In genomic region chr11:73243093-73243485, GRCh38 we compare ENCODE assay signal across 14 cellular contexts. TPM values are rescaled to one million over a fixed set of nuclear protein-coding genes. Genes with fewer than 3 reads are reported as not detected.
DNase-seq lines count a peak whose midpoint lies in the region; ATAC-seq and TF ChIP-seq lines count a peak whose summit lies in the region.
"Had no signal": no experiment of that assay in that cellular context is flagged by ENCODE, and none has a peak within 500 bp of the region (broad histone marks: within the 10 kb centered on the region; RNA-seq: fewer than 3 reads in every experiment).

No MANE protein-coding gene starts in this region.

- no peak overlapping the region for H3K18ac ChIP-seq in mesenchymal stem cell (ENCODE audit: low read depth in 1 of 2, low read length in 2 of 2)

- H3K14ac ChIP-seq in mesenchymal stem cell (ENCODE audit: low read length in 2 of 2): no peak overlapping the region

- peak overlapping the region; percentile 66 for H2AFZ ChIP-seq in mammary epithelial cell (ENCODE audit: low read depth, low read length)
- no peak overlapping the region for H2AFZ ChIP-seq in mesenchymal stem cell (ENCODE audit: low read depth, low read length)

- H3K23ac ChIP-seq in mesenchymal stem cell (ENCODE audit: low read length in 2 of 2): peak overlapping the region in 1 of 2 experiments; percentile 23

- ATAC-seq in RWPE2 (ENCODE audit: low read depth) (no peak), HG02884 (IDR thresholded peaks at IDR 0.05; ENCODE audit: unreplicated experiment) (no peak)
- ATAC-seq in stimulated activated naive B cell treated with anti-CD40 and anti-IgM and Interleukin-4, amounts not matched to agents 10 μg/mL and 1 μg/mL and 100 μg/mL, for 72 hours (replicated peaks): no peak

- H3K79me2 ChIP-seq in mammary epithelial cell (ENCODE audit: insufficient read depth, low read length): peaks cover under 1% of the 10 kb centered on the region

- no peaks in the 10 kb centered on the region for H3K36me3 Mint-ChIP-seq in MCF 10A (ENCODE audit: insufficient read depth, unreplicated experiment)
- H3K36me3 Mint-ChIP-seq in stimulated activated naive B cell treated with anti-CD40 and anti-IgM and Interleukin-4, amounts not matched to agents 10 μg/mL and 1 μg/mL and 100 μg/mL, for 72 hours: no peaks in the 10 kb centered on the region

- H3K27ac ChIP-seq in mammary epithelial cell (ENCODE audit: insufficient read depth, low read depth, low read length) (no peak overlapping the region), RWPE2 (ENCODE audit: poor library complexity, severe bottlenecking) (no peak overlapping the region), mesenchymal stem cell (ENCODE audit: low read length, poor library complexity, severe bottlenecking) (no peak overlapping the region)
- H3K27ac ChIP-seq: body of pancreas, vagina had no signal

- H2AK5ac ChIP-seq in mesenchymal stem cell (ENCODE audit: low read length, severe bottlenecking): peak overlapping the region; percentile 3

- no peak overlapping the region for H2BK15ac ChIP-seq in mesenchymal stem cell (ENCODE audit: low read depth, poor library complexity, severe bottlenecking)

- H3K9me3 ChIP-seq in mammary epithelial cell (replicated peaks; ENCODE audit: insufficient read depth, low read length) (no peaks in the 10 kb centered on the region), RWPE2 (ENCODE audit: severe bottlenecking) (no peaks in the 10 kb centered on the region), mesenchymal stem cell (ENCODE audit: control insufficient read depth, low read length) (no peaks in the 10 kb centered on the region)
- H3K9me3 ChIP-seq: BLaER1, body of pancreas, vagina had no signal

- no peaks in the 10 kb centered on the region for H4K20me1 ChIP-seq in mammary epithelial cell (ENCODE audit: insufficient read depth, low read length)
- H4K20me1 ChIP-seq: BLaER1 had no signal

- H3K27ac Mint-ChIP-seq in MCF 10A (ENCODE audit: low read depth, unreplicated experiment): no peak overlapping the region
- peak overlapping the region; percentile 51 for H3K27ac Mint-ChIP-seq in stimulated activated naive B cell treated with anti-CD40 and anti-IgM and Interleukin-4, amounts not matched to agents 10 μg/mL and 1 μg/mL and 100 μg/mL, for 72 hours

- H3K4ac ChIP-seq in mesenchymal stem cell (ENCODE audit: low read depth in 1 of 2, low read length in 2 of 2): no peak overlapping the region

- H2BK5ac ChIP-seq in mesenchymal stem cell (ENCODE audit: low read depth, low read length, poor library complexity, severe bottlenecking): no peak overlapping the region

- peak overlapping the region in 1 of 2 experiments; percentile 45 for H2BK12ac ChIP-seq in mesenchymal stem cell (ENCODE audit: low read length in 2 of 2)

- no peaks in the 10 kb centered on the region for H3K79me1 ChIP-seq in mesenchymal stem cell (replicated peaks; ENCODE audit: low read length, poor library complexity, severe bottlenecking)

- H3K9me3 Mint-ChIP-seq in MCF 10A (ENCODE audit: unreplicated experiment): no peaks in the 10 kb centered on the region
- no peaks in the 10 kb centered on the region for H3K9me3 Mint-ChIP-seq in stimulated activated naive B cell treated with anti-CD40 and anti-IgM and Interleukin-4, amounts not matched to agents 10 μg/mL and 1 μg/mL and 100 μg/mL, for 72 hours
- H3K9me3 Mint-ChIP-seq: neural crest cell had no signal

- DNase-seq in mammary epithelial cell (no peak), MCF 10A (ENCODE audit: unreplicated experiment) (no peak), RWPE2 (ENCODE audit: low spot score) (peak; percentile 20), mesenchymal stem cell (no peak), activated T-cell treated with anti-CD3 and anti-CD28 coated beads for 4 hours (no peak)
- DNase-seq in stimulated activated naive B cell treated with anti-CD40 and anti-IgM and Interleukin-4, amounts not matched to agents 10 μg/mL and 1 μg/mL and 100 μg/mL, for 72 hours: no peak
- no peak for DNase-seq in activated CD4-positive, alpha-beta T cell treated with anti-CD3 and anti-CD28 coated beads, Interleukin-2, amount 50 U/mL, for 1 hour
- DNase-seq: NCI-H2081 treated with DMSO at 0.1 percent for 48 hours had no signal

- peak overlapping the region; percentile 52 for H4K8ac ChIP-seq in mesenchymal stem cell (ENCODE audit: low read length)

- intact Hi-C loops in mammary epithelial cell (cut with micrococcal nuclease) (loop anchor here (5.0 kb wide), 1 partner anchor 516 kb away; no protein-coding TSS in a partner anchor), MCF 10A (cut with micrococcal nuclease) (loop anchor here (5.0 to 10.0 kb wide), 2 partner anchors 321 to 518 kb away; no protein-coding TSS in a partner anchor)

- H3K4me3 ChIP-seq in mammary epithelial cell (replicated peaks in 1 of 3; ENCODE audit: insufficient read depth in 1 of 3, low read depth in 2 of 3, low read length in 3 of 3) (no peak overlapping the region), RWPE2 (ENCODE audit: severe bottlenecking) (no peak overlapping the region), mesenchymal stem cell (ENCODE audit: insufficient read depth in 1 of 2, low read depth in 1 of 2, low read length in 2 of 2) (no peak overlapping the region)
- H3K4me3 ChIP-seq: BLaER1, body of pancreas had no signal

- POLR2A ChIA-PET in MCF 10A (lab: Yijun Ruan, JAX): interaction anchor here (0.9 to 5.2 kb wide), 3 partner anchors 20 to 58 kb away, joined by 3 to 43 read pairs (median 3); no protein-coding TSS in a partner anchor

- H3K27me3 Mint-ChIP-seq in MCF 10A (ENCODE audit: insufficient read depth, unreplicated experiment): peaks cover 12% of the 10 kb centered on the region
- peaks cover 3 to 6% of the 10 kb centered on the region in 2 donors for H3K27me3 Mint-ChIP-seq in stimulated activated naive B cell treated with anti-CD40 and anti-IgM and Interleukin-4, amounts not matched to agents 10 μg/mL and 1 μg/mL and 100 μg/mL, for 72 hours

- no peak overlapping the region for H2BK120ac ChIP-seq in mesenchymal stem cell (ENCODE audit: low read depth, low read length)

- CTCF ChIA-PET in mammary epithelial cell (lab: Charles Lee; ENCODE audit: low non-redundant PET): interaction anchor here (0.7 to 0.8 kb wide), 2 partner anchors 17 to 172 kb away, joined by 6 read pairs; no protein-coding TSS in a partner anchor
- CTCF ChIA-PET in MCF 10A (lab: Yijun Ruan, JAX): interaction anchor here (0.5 to 14.6 kb wide), 24 partner anchors 9 to 430 kb away, joined by 3 to 238 read pairs (median 4); no protein-coding TSS in a partner anchor

- H3K9ac ChIP-seq in mammary epithelial cell (ENCODE audit: insufficient read depth, low read length): no peak overlapping the region
- peak overlapping the region; percentile 66 for H3K9ac ChIP-seq in mesenchymal stem cell (ENCODE audit: low read length)
- H3K9ac ChIP-seq: BLaER1 had no signal

- no peak overlapping the region for H3K4me3 Mint-ChIP-seq in MCF 10A (ENCODE audit: unreplicated experiment)
- H3K4me3 Mint-ChIP-seq in stimulated activated naive B cell treated with anti-CD40 and anti-IgM and Interleukin-4, amounts not matched to agents 10 μg/mL and 1 μg/mL and 100 μg/mL, for 72 hours: peak overlapping the region in 1 of 2 donors; percentile 66

- dilution Hi-C loops in mammary epithelial cell (cut with HindIII; ENCODE audit: low sequenced_read_pairs): loop anchor here (5.0 kb wide), 1 partner anchor 69 kb away; no protein-coding TSS in a partner anchor

- peaks cover 2% of the 10 kb centered on the region for H3K36me3 ChIP-seq in mammary epithelial cell (ENCODE audit: insufficient read depth, low read length)
- no peaks in the 10 kb centered on the region for H3K36me3 ChIP-seq in RWPE2 (ENCODE audit: low read depth)
- H3K36me3 ChIP-seq in mesenchymal stem cell (ENCODE audit: control insufficient read depth in 1 of 2, insufficient read depth in 2 of 2, low read depth in 1 of 2, low read length in 2 of 2): no peaks in the 10 kb centered on the region
- H3K36me3 ChIP-seq: BLaER1, vagina had no signal

- BruUV-seq in mammary epithelial cell (replicated peaks; lab: Mats Ljungman, UMichigan): no TSS peak
- BruUV-seq in MCF 10A (replicated peaks; lab: Mats Ljungman, UMichigan): no TSS peak

- in situ Hi-C loops in mammary epithelial cell (cut with MboI; ENCODE audit: low sequenced_read_pairs in 2 of 2): loop anchor here in 1 of 2 donors (5.0 to 10.0 kb wide), 4 partner anchors 44 to 521 kb away; no protein-coding TSS in a partner anchor

- TF ChIP-seq CTCF in mammary epithelial cell (conservative IDR thresholded peaks at IDR 0.05 in 1 of 2, IDR thresholded peaks at IDR 0.05 in 1 of 2; ENCODE audit: extremely low read depth in 1 of 2, insufficient read depth in 1 of 2, low read depth in 1 of 2, low read length in 2 of 2): no peak
- TF ChIP-seq CTCF in MCF 10A (IDR thresholded peaks at IDR 0.05; ENCODE audit: unreplicated experiment): no peak
- no peak for TF ChIP-seq CTCF in RWPE2 (IDR thresholded peaks at IDR 0.05; ENCODE audit: poor library complexity, severe bottlenecking)

- no peak overlapping the region for H3K4me2 ChIP-seq in mammary epithelial cell (ENCODE audit: insufficient read depth, low read depth, low read length)
- no peak overlapping the region for H3K4me2 ChIP-seq in mesenchymal stem cell (ENCODE audit: low read length, poor library complexity, severe bottlenecking)

- H3K27me3 ChIP-seq in mammary epithelial cell (ENCODE audit: insufficient read depth, low read length): no peaks in the 10 kb centered on the region
- H3K27me3 ChIP-seq in RWPE2 (ENCODE audit: insufficient read depth, poor library complexity, severe bottlenecking): no peaks in the 10 kb centered on the region
- H3K27me3 ChIP-seq in mesenchymal stem cell (ENCODE audit: control insufficient read depth in 1 of 2, insufficient read depth in 1 of 2, low read length in 2 of 2): no peaks in the 10 kb centered on the region
- H3K27me3 ChIP-seq: BLaER1, body of pancreas, vagina had no signal

- H3K4me1 Mint-ChIP-seq in MCF 10A (ENCODE audit: insufficient read depth, unreplicated experiment): peaks cover 12% of the 10 kb centered on the region
- peaks cover 6 to 21% of the 10 kb centered on the region in 2 donors for H3K4me1 Mint-ChIP-seq in stimulated activated naive B cell treated with anti-CD40 and anti-IgM and Interleukin-4, amounts not matched to agents 10 μg/mL and 1 μg/mL and 100 μg/mL, for 72 hours

- H4K91ac ChIP-seq in mesenchymal stem cell (ENCODE audit: low read length): peak overlapping the region; percentile 4

- H3K4me1 ChIP-seq in mammary epithelial cell (ENCODE audit: insufficient read depth, low read length) (peaks cover 39% of the 10 kb centered on the region), RWPE2 (ENCODE audit: insufficient read depth, poor library complexity, severe bottlenecking) (peaks cover 17% of the 10 kb centered on the region), mesenchymal stem cell (ENCODE audit: control insufficient read depth, insufficient read depth, low read depth, low read length) (peaks cover 8% of the 10 kb centered on the region)

- WGBS in mammary epithelial cell (ENCODE audit: low coverage, missing lambda C conversion rate): 40% methylated on average over 7 of the region's 8 CpGs
- WGBS in mesenchymal stem cell: 89% methylated on average over 8 of the region's 8 CpGs

RNA-seq across cellular contexts. Expression of gene P2RY2, which starts 25.0 kb away (rescaled TPM):
- total RNA-seq in mammary epithelial cell: 10 to 100 TPM in 1 of 2 donors, 1 to 10 TPM in 1; 7.8 to 21.6 TPM
- polyA plus RNA-seq in mammary epithelial cell: 27.6 TPM
- 31.5 TPM for polyA minus RNA-seq in mammary epithelial cell
- total RNA-seq in MCF 10A (2022): 0.56 and 1.0 TPM in 2 replicates
- 0.01 TPM for polyA plus RNA-seq in mesenchymal stem cell (2013, experiment 1 of 2)
- 0.03 TPM for polyA plus RNA-seq in mesenchymal stem cell (2013, experiment 2 of 2)
- total RNA-seq: T-helper 1 cell treated with Interleukin-12 subunit alpha and Interleukin-12 subunit beta and Interleukin-4 antibody, amounts not matched to agents 30 ng/mL and 1 ng/mL, for 36 hours had no signal

RNA-seq across cellular contexts. Expression of gene P2RY6, which starts 29.0 kb away (rescaled TPM):
- total RNA-seq in mammary epithelial cell (under 1 TPM; under 0.01 to 0.28 TPM), MCF 10A (2022) (not detected in 2 replicates)
- polyA plus RNA-seq in mammary epithelial cell: 0.46 TPM
- not detected for polyA minus RNA-seq in mammary epithelial cell
- polyA plus RNA-seq in mesenchymal stem cell (2013, experiment 1 of 2): 0.35 TPM
- polyA plus RNA-seq in mesenchymal stem cell (2013, experiment 2 of 2): 0.21 TPM
- total RNA-seq: body of pancreas; neural crest cell; T-helper 1 cell treated with Interleukin-12 subunit alpha and Interleukin-12 subunit beta and Interleukin-4 antibody, amounts not matched to agents 30 ng/mL and 1 ng/mL, for 36 hours had no signal
